ENCODE assay signal across 16 cellular contexts in genomic region chr3:99504258-99504657, GRCh38.
DNase-seq lines count a peak whose midpoint lies in the region; TF ChIP-seq lines count a peak whose summit lies in the region.
"Had no signal": no experiment of that assay in that cellular context is flagged by ENCODE, and none has a peak within 500 bp of the region (broad histone marks: within the 10 kb centered on the region; RNA-seq: fewer than 3 reads in every experiment).

No MANE protein-coding gene starts in this region.

- no peak for TF ChIP-seq CTCF in fibroblast of villous mesenchyme (IDR thresholded peaks at IDR 0.05; ENCODE audit: insufficient read depth, low read depth, low read length)
- TF ChIP-seq CTCF in smooth muscle cell (IDR thresholded peaks at IDR 0.05; ENCODE audit: borderline replicate concordance, insufficient read depth, poor library complexity, severe bottlenecking) = no peak

- no peaks in the 10 kb centered on the region for H3K36me3 ChIP-seq in smooth muscle cell (ENCODE audit: low read depth)
- H3K36me3 ChIP-seq: transverse colon had no signal

- H3K4me2 ChIP-seq in smooth muscle cell = peak overlapping the region; percentile 45

- H3K4me3 ChIP-seq in fibroblast of villous mesenchyme (ENCODE audit: low read depth, low read length) (no peak overlapping the region), smooth muscle cell (no peak overlapping the region)
- H3K4me3 ChIP-seq: transverse colon had no signal

- intact Hi-C loops in posterior vena cava (cut with DNase I) = no loop called here

- no peaks in the 10 kb centered on the region for H3K79me2 ChIP-seq in smooth muscle cell (ENCODE audit: low read depth)

- no peaks in the 10 kb centered on the region for H3K27me3 ChIP-seq in smooth muscle cell (ENCODE audit: low read depth)
- H3K27me3 ChIP-seq: transverse colon had no signal

- no peaks in the 10 kb centered on the region for H4K20me1 ChIP-seq in smooth muscle cell (ENCODE audit: low read depth)

- H2AFZ ChIP-seq in smooth muscle cell (ENCODE audit: low read depth) = peak overlapping the region; percentile 41

- peak; percentile 3 for DNase-seq in NCI-H510A treated with DMSO at 0.1 percent for 48 hours (lab: John Stamatoyannopoulos, UW)
- no peak for DNase-seq in NCI-H510A (lab: John Stamatoyannopoulos, UW)
- peak; percentile 34 to 46 for DNase-seq in SHP77 (lab: John Stamatoyannopoulos, UW)
- DNase-seq in fibroblast of villous mesenchyme (ENCODE audit: low read depth) = peak; percentile 94
- DNase-seq in smooth muscle cell (lab: John Stamatoyannopoulos, UW; ENCODE audit: unreplicated experiment) = no peak
- no peak for DNase-seq in posterior vena cava (ENCODE audit: low spot score)
- DNase-seq in T-helper 2 cell = no peak
- no peak for DNase-seq in NCI-H1105 (lab: John Stamatoyannopoulos, UW)
- DNase-seq: activated effector memory CD4-positive, alpha-beta T cell treated with Interleukin-2 at 50 U/mL for 16 hours; dermis blood vessel endothelial cell; foreskin melanocyte; NCI-H1092 treated with DMSO at 0.1 percent for 48 hours; NCI-H226; stimulated activated CD4-positive, alpha-beta T cell treated with anti-CD3 and anti-CD28 coated beads, Interleukin-2, amount 100 ng/mL, for 24 hours; transverse colon had no signal

- no peaks in the 10 kb centered on the region for H3K9me3 ChIP-seq in smooth muscle cell (replicated peaks; ENCODE audit: low read depth)
- H3K9me3 ChIP-seq: transverse colon had no signal

- H3K9ac ChIP-seq in smooth muscle cell (ENCODE audit: low read depth) = peak overlapping the region; percentile 35

- H3K27ac ChIP-seq in smooth muscle cell (ENCODE audit: low read depth) = peak overlapping the region; percentile 76
- H3K27ac ChIP-seq: 22Rv1 had no signal

- H3F3A ChIP-seq in smooth muscle cell (ENCODE audit: low read depth) = no peaks in the 10 kb centered on the region

- 46% methylated on average over 2 of the region's 2 CpGs for WGBS in smooth muscle cell (ENCODE audit: low lambda C conversion rate)

- no peaks in the 10 kb centered on the region for H3K4me1 ChIP-seq in smooth muscle cell (ENCODE audit: low read depth)

Comparison
In these comparisons a context has a peak if more than half of its experiments do, and no peak if none do; other contexts are left out.
1. DNase-seq: peak in NCI-H510A treated with DMSO at 0.1 percent for 48 hours (single experiment), SHP77 (2 of 2) and fibroblast of villous mesenchyme (single experiment); none in NCI-H510A (single experiment), smooth muscle cell (single experiment), posterior vena cava (single experiment), T-helper 2 cell (0 of 5) and NCI-H1105 (single experiment).